1 cellular context compared by ENCODE assay signal in genomic region chr1:185973645-185974044, GRCh38.
TF ChIP-seq lines count a peak whose summit lies in the region.

No MANE protein-coding gene starts in this region.

TF ChIP-seq in SK-N-SH treated with all-trans-retinoic acid at 6 μM for 48 hours, 23 proteins besides CTCF, POLR2A, EP300 and RAD21 (continued from another document):
- no peak for TF ChIP-seq PATZ1 (CRISPR knock-in tag; IDR thresholded peaks at IDR 0.05; ENCODE audit: borderline replicate concordance)
